ENCODE assay signal across 28 cellular contexts in genomic region chr20:62089393-62089792, GRCh38.
"Had no signal": no experiment of that assay in that cellular context is flagged by ENCODE, and none has a peak within 500 bp of the region (broad histone marks: within the 10 kb centered on the region; RNA-seq: fewer than 3 reads in every experiment).

No MANE protein-coding gene starts in this region.

- H3K4me1 ChIP-seq: adrenal gland, body of pancreas, esophagus muscularis mucosa, foreskin keratinocyte, heart right ventricle, left lung, lower lobe of right lung, pancreas, prostate gland, right atrium auricular region, testis, transverse colon had no signal

- H3K36me3 ChIP-seq: adrenal gland, esophagus muscularis mucosa, heart right ventricle, left lung, lower lobe of right lung, pancreas, prostate gland, right atrium auricular region, transverse colon had no signal

- DNase-seq: activated B cell treated with CpG ODN at 0.5 μM for 24 hours; activated CD8-positive, alpha-beta T cell treated with anti-CD3 and anti-CD28 coated beads, Interleukin-2, amount 10 ng/mL, durations not matched to agents 7 days and 5 days; activated effector memory CD4-positive, alpha-beta T cell treated with Interleukin-2 at 50 U/mL for 16 hours; activated naive CD4-positive, alpha-beta T cell treated with Interleukin-2 at 50 U/mL for 16 hours; activated naive CD8-positive, alpha-beta T cell treated with anti-CD3 and anti-CD28 coated beads for 36 hours; activated T-cell treated with anti-CD3 and anti-CD28 coated beads for 4 hours; adrenal gland; aorta; body of pancreas; endodermal cell; foreskin keratinocyte; heart right ventricle; left lung; lower lobe of right lung; mesenchymal stem cell; naive thymus-derived CD8-positive, alpha-beta T cell; nucleus accumbens; pancreas; stimulated activated CD4-positive, alpha-beta T cell treated with anti-CD3 and anti-CD28 coated beads, Interleukin-2, amount 100 ng/mL, for 48 hours; stimulated activated naive CD8-positive, alpha-beta T cell treated with anti-CD3 and anti-CD28 coated beads, Interleukin-15, Interleukin-2, amounts not matched to agents 100 U/mL and 50 U/mL, for 24 hours; T-helper 1 cell; testis; transverse colon had no signal

- H3K27ac Mint-ChIP-seq: activated B cell treated with CpG ODN at 0.5 μM for 24 hours; activated CD8-positive, alpha-beta T cell treated with anti-CD3 and anti-CD28 coated beads, Interleukin-2, amount 10 ng/mL, durations not matched to agents 7 days and 5 days; activated naive CD8-positive, alpha-beta T cell treated with anti-CD3 and anti-CD28 coated beads for 36 hours; endodermal cell; naive thymus-derived CD8-positive, alpha-beta T cell had no signal

- H3K27ac ChIP-seq: adrenal gland, body of pancreas, esophagus muscularis mucosa, foreskin keratinocyte, heart right ventricle, left lung, lower lobe of right lung, pancreas, prostate gland, right atrium auricular region, testis, transverse colon had no signal

- H3K27me3 ChIP-seq: adrenal gland, body of pancreas, pancreas, right atrium auricular region, testis had no signal

- FAIRE-seq: pancreas, urothelium cell line had no signal

- H3K4me1 Mint-ChIP-seq: activated B cell treated with CpG ODN at 0.5 μM for 24 hours; activated naive CD8-positive, alpha-beta T cell treated with anti-CD3 and anti-CD28 coated beads for 36 hours; endodermal cell; naive thymus-derived CD8-positive, alpha-beta T cell; neural crest cell had no signal

- ATAC-seq: activated CD8-positive, alpha-beta T cell treated with anti-CD3 and anti-CD28 coated beads, Interleukin-2, amount 10 ng/mL, durations not matched to agents 7 days and 5 days; body of pancreas; foreskin keratinocyte; left lung; lower lobe of right lung; naive thymus-derived CD8-positive, alpha-beta T cell; pancreas; stimulated activated naive CD8-positive, alpha-beta T cell treated with anti-CD3 and anti-CD28 coated beads, Interleukin-15, Interleukin-2, amounts not matched to agents 100 U/mL and 50 U/mL, for 24 hours had no signal

- H3K9me3 Mint-ChIP-seq: activated B cell treated with CpG ODN at 0.5 μM for 24 hours, neural crest cell had no signal

- H3K9me3 ChIP-seq: adrenal gland, body of pancreas, esophagus muscularis mucosa, heart right ventricle, lower lobe of right lung, pancreas, prostate gland, right atrium auricular region, testis, transverse colon had no signal

- H3K4me3 Mint-ChIP-seq: activated B cell treated with CpG ODN at 0.5 μM for 24 hours; activated CD8-positive, alpha-beta T cell treated with anti-CD3 and anti-CD28 coated beads, Interleukin-2, amount 10 ng/mL, durations not matched to agents 7 days and 5 days; activated naive CD8-positive, alpha-beta T cell treated with anti-CD3 and anti-CD28 coated beads for 36 hours; endodermal cell; naive thymus-derived CD8-positive, alpha-beta T cell; neural crest cell had no signal

- H3K4me3 ChIP-seq: adrenal gland, body of pancreas, esophagus muscularis mucosa, heart right ventricle, left lung, lower lobe of right lung, pancreas, prostate gland, right atrium auricular region, testis, transverse colon had no signal
